Comparison of ENCODE assay signal across 20 cellular contexts in genomic region chr1:205719762-205720161, GRCh38. TPM values are rescaled to one million over a fixed set of nuclear protein-coding genes. Genes with fewer than 3 reads are reported as not detected.
A peak's percentile ranks its signal among the peaks of the same experiment; 100 is the strongest.
DNase-seq lines count a peak whose midpoint lies in the region; ATAC-seq, FAIRE-seq and TF ChIP-seq lines count a peak whose summit lies in the region.
"Had no signal": no experiment of that assay in that cellular context is flagged by ENCODE, and none has a peak within 500 bp of the region (broad histone marks: within the 10 kb centered on the region; RNA-seq: fewer than 3 reads in every experiment).

No MANE protein-coding gene starts in this region.

- peaks cover 38% of the 10 kb centered on the region for H3K4me1 Mint-ChIP-seq in activated CD8-positive, alpha-beta T cell treated with anti-CD3 and anti-CD28 coated beads for 36 hours (ENCODE audit: low read depth)
- peaks cover 8% of the 10 kb centered on the region for H3K4me1 Mint-ChIP-seq in activated CD8-positive, alpha-beta T cell treated with anti-CD3 and anti-CD28 coated beads, Interleukin-2, amount 10 ng/mL, durations not matched to agents 7 days and 5 days (ENCODE audit: low read depth)
- H3K4me1 Mint-ChIP-seq in WTC11, result peaks cover 21% of the 10 kb centered on the region

- H3K4me2 ChIP-seq in DND-41 (ENCODE audit: insufficient read depth, low read length) (no peak overlapping the region), GM12878 (ENCODE audit: control insufficient read depth, insufficient read depth) (no peak overlapping the region)
- H3K4me2 ChIP-seq: A549, PC-9 had no signal

- in situ Hi-C loops in GM12878 (cut with MboI), result no loop called here

- H3K9me3 Mint-ChIP-seq in activated CD8-positive, alpha-beta T cell treated with anti-CD3 and anti-CD28 coated beads for 36 hours, result no peaks in the 10 kb centered on the region
- H3K9me3 Mint-ChIP-seq in activated CD8-positive, alpha-beta T cell treated with anti-CD3 and anti-CD28 coated beads, Interleukin-2, amount 10 ng/mL, durations not matched to agents 7 days and 5 days (ENCODE audit: insufficient read depth), result no peaks in the 10 kb centered on the region
- H3K9me3 Mint-ChIP-seq in WTC11, result no peaks in the 10 kb centered on the region

- CTCF ChIA-PET in activated CD8-positive, alpha-beta T cell treated with anti-CD3 and anti-CD28 coated beads for 36 hours (lab: Charles Lee), result interaction anchor here (6.8 kb wide), 1 partner anchor 9 kb away, joined by 64 read pairs; no protein-coding TSS in a partner anchor
- CTCF ChIA-PET in activated CD8-positive, alpha-beta T cell treated with anti-CD3 and anti-CD28 coated beads, Interleukin-2, amount 10 ng/mL, durations not matched to agents 7 days and 5 days (lab: Charles Lee), result interaction anchor here (2.1 to 3.1 kb wide), 2 partner anchors 9 to 61 kb away, joined by 10 to 20 read pairs; no protein-coding TSS in a partner anchor
- CTCF ChIA-PET in WTC11 (lab: Charles Lee) (no interaction called here), GM12878 (lab: Yijun Ruan, JAX) (interaction anchor here (1.8 to 6.1 kb wide), 3 partner anchors 9 to 62 kb away, joined by 7 to 59 read pairs (median 7); no protein-coding TSS in a partner anchor)

- POLR2A ChIA-PET in activated CD8-positive, alpha-beta T cell treated with anti-CD3 and anti-CD28 coated beads for 36 hours (lab: Charles Lee), result no interaction called here
- POLR2A ChIA-PET in activated CD8-positive, alpha-beta T cell treated with anti-CD3 and anti-CD28 coated beads, Interleukin-2, amount 10 ng/mL, durations not matched to agents 7 days and 5 days (lab: Charles Lee), result no interaction called here
- POLR2A ChIA-PET in WTC11 (lab: Charles Lee), result no interaction called here
- POLR2A ChIA-PET in GM12878 (lab: Charles Lee), result interaction anchor here (1.3 kb wide), 1 partner anchor 22 kb away, joined by 3 read pairs; no protein-coding TSS in a partner anchor

- SMC1A ChIA-PET in GM12878 (lab: Charles Lee; ENCODE audit: uncharacterized antibody, unreplicated experiment), result interaction anchor here (1.2 to 7.6 kb wide), 3 partner anchors 7 to 61 kb away, joined by 3 to 66 read pairs (median 4); no protein-coding TSS in a partner anchor

- no peak for TF ChIP-seq CTCF in activated CD8-positive, alpha-beta T cell treated with anti-CD3 and anti-CD28 coated beads for 36 hours (IDR thresholded peaks at IDR 0.05)
- TF ChIP-seq CTCF in DND-41 (IDR thresholded peaks at IDR 0.05; ENCODE audit: borderline replicate concordance, extremely low read depth, low read length, poor library complexity, severe bottlenecking) (peak; percentile 2), WTC11 (IDR thresholded peaks at IDR 0.05) (no peak), GM12878 (IDR thresholded peaks at IDR 0.05 in 2 of 3, conservative IDR thresholded peaks at IDR 0.05 in 1 of 3; ENCODE audit: control insufficient read depth in 2 of 3, extremely low read depth in 1 of 3, insufficient read depth in 1 of 3, low read depth in 3 of 3, low read length in 3 of 3) (no peak), body of pancreas (IDR thresholded peaks at IDR 0.05) (no peak)

- no peaks in the 10 kb centered on the region for H3K27me3 Mint-ChIP-seq in activated CD8-positive, alpha-beta T cell treated with anti-CD3 and anti-CD28 coated beads for 36 hours
- no peaks in the 10 kb centered on the region for H3K27me3 Mint-ChIP-seq in activated CD8-positive, alpha-beta T cell treated with anti-CD3 and anti-CD28 coated beads, Interleukin-2, amount 10 ng/mL, durations not matched to agents 7 days and 5 days (ENCODE audit: low read depth)
- no peaks in the 10 kb centered on the region for H3K27me3 Mint-ChIP-seq in WTC11 (ENCODE audit: low read depth)

- intact Hi-C loops in activated CD8-positive, alpha-beta T cell treated with anti-CD3 and anti-CD28 coated beads for 36 hours (cut with micrococcal nuclease), result no loop called here
- intact Hi-C loops in GM12878 (cut with micrococcal nuclease; ENCODE audit: unreplicated experiment) (no loop called here), body of pancreas (cut with DNase I) (loop anchor here (10.0 kb wide), 1 partner anchor 125 kb away; no protein-coding TSS in a partner anchor)

- TF ChIP-seq RAD21 in GM12878 (IDR thresholded peaks at IDR 0.05; ENCODE audit: insufficient read depth, low read depth, low read length), result no peak

- no peak for TF ChIP-seq EP300 in GM12878 (IDR thresholded peaks at IDR 0.05; ENCODE audit: borderline replicate concordance in 1 of 2, control insufficient read depth in 1 of 2, low read depth in 2 of 2, low read length in 2 of 2)

- H3K4me3 Mint-ChIP-seq in activated CD8-positive, alpha-beta T cell treated with anti-CD3 and anti-CD28 coated beads for 36 hours, result no peak overlapping the region
- H3K4me3 Mint-ChIP-seq in activated CD8-positive, alpha-beta T cell treated with anti-CD3 and anti-CD28 coated beads, Interleukin-2, amount 10 ng/mL, durations not matched to agents 7 days and 5 days, result no peak overlapping the region
- no peak overlapping the region for H3K4me3 Mint-ChIP-seq in WTC11

- H3K36me3 Mint-ChIP-seq in activated CD8-positive, alpha-beta T cell treated with anti-CD3 and anti-CD28 coated beads for 36 hours (ENCODE audit: low read depth), result peaks cover 68% of the 10 kb centered on the region
- peaks cover 76% of the 10 kb centered on the region for H3K36me3 Mint-ChIP-seq in activated CD8-positive, alpha-beta T cell treated with anti-CD3 and anti-CD28 coated beads, Interleukin-2, amount 10 ng/mL, durations not matched to agents 7 days and 5 days (ENCODE audit: low read depth)
- H3K36me3 Mint-ChIP-seq in WTC11, result peaks cover 66% of the 10 kb centered on the region

- peak; percentile 23 for FAIRE-seq in GM12878 (lab: Jason Lieb, UNC)
- FAIRE-seq: A549, GM18507 had no signal

- no peak overlapping the region for H3K27ac ChIP-seq in DND-41 (ENCODE audit: low read length)
- H3K27ac ChIP-seq in GM12878 (ENCODE audit: control insufficient read depth, insufficient read depth), result no peak overlapping the region
- H3K27ac ChIP-seq in body of pancreas, result no peak overlapping the region
- H3K27ac ChIP-seq: A549, C4-2B, GM23248, PC-9 had no signal

- H3K4me3 ChIP-seq in DND-41 (ENCODE audit: low read depth in 1 of 2, low read length in 2 of 2), result no peak overlapping the region
- no peak overlapping the region for H3K4me3 ChIP-seq in GM12878
- no peak overlapping the region for H3K4me3 ChIP-seq in body of pancreas
- H3K4me3 ChIP-seq: A549, GM23248, PC-9 had no signal

- peak overlapping the region; percentile 75 for H3K27ac Mint-ChIP-seq in activated CD8-positive, alpha-beta T cell treated with anti-CD3 and anti-CD28 coated beads for 36 hours
- no peak overlapping the region for H3K27ac Mint-ChIP-seq in activated CD8-positive, alpha-beta T cell treated with anti-CD3 and anti-CD28 coated beads, Interleukin-2, amount 10 ng/mL, durations not matched to agents 7 days and 5 days
- peak overlapping the region; percentile 2; the same call in 1 of the 2 replicates for H3K27ac Mint-ChIP-seq in WTC11

- H3K9me3 ChIP-seq in DND-41 (ENCODE audit: insufficient read depth, low read length, severe bottlenecking) (no peaks in the 10 kb centered on the region), GM12878 (replicated peaks; ENCODE audit: control insufficient read depth, insufficient read depth, low read length) (no peaks in the 10 kb centered on the region), body of pancreas (no peaks in the 10 kb centered on the region)
- H3K9me3 ChIP-seq: A549 had no signal

- TF ChIP-seq POLR2A in GM12878 (IDR thresholded peaks at IDR 0.05; ENCODE audit: low read depth, low read length) (no peak), body of pancreas (IDR thresholded peaks at IDR 0.05) (no peak)

- peaks cover 47% of the 10 kb centered on the region for H4K20me1 ChIP-seq in DND-41 (ENCODE audit: insufficient read depth, low read length)
- no peaks in the 10 kb centered on the region for H4K20me1 ChIP-seq in GM12878 (ENCODE audit: control insufficient read depth, insufficient read depth)

- peak; percentile 74 for ATAC-seq in activated CD8-positive, alpha-beta T cell treated with anti-CD3 and anti-CD28 coated beads for 36 hours
- ATAC-seq in activated CD8-positive, alpha-beta T cell treated with anti-CD3 and anti-CD28 coated beads, Interleukin-2, amount 10 ng/mL, durations not matched to agents 7 days and 5 days, result no peak
- ATAC-seq in DND-41 (ENCODE audit: insufficient read depth, low read depth) (no peak), WTC11 (no peak), GM12878 (peak; percentile 56), esophagus mucosa (no peak), body of pancreas (no peak), left lobe of liver (no peak)
- ATAC-seq: A549, HCT116 had no signal

- DNase-seq in activated CD8-positive, alpha-beta T cell treated with anti-CD3 and anti-CD28 coated beads for 36 hours, result no peak
- no peak for DNase-seq in activated CD8-positive, alpha-beta T cell treated with anti-CD3 and anti-CD28 coated beads, Interleukin-2, amount 10 ng/mL, durations not matched to agents 7 days and 5 days
- DNase-seq in DND-41, result no peak
- no peak for DNase-seq in WTC11 (ENCODE audit: low spot score)
- no peak for DNase-seq in GM12878 (ENCODE audit: low read depth, low spot score)
- DNase-seq in body of pancreas, result no peak
- DNase-seq in left lobe of liver (ENCODE audit: low spot score), result no peak
- DNase-seq: DMS153, GM23248, IMR-90, Kasumi-1, NCI-H1105 treated with DMSO at 0.1 percent for 48 hours, NCI-H187, NCI-H446, PC-9 had no signal

- no peak overlapping the region for H3K9ac ChIP-seq in DND-41 (ENCODE audit: low read depth, low read length)
- H3K9ac ChIP-seq in GM12878 (ENCODE audit: control insufficient read depth, insufficient read depth, low read length), result no peak overlapping the region
- H3K9ac ChIP-seq: GM23248 had no signal

- no TSS peak for BruUV-seq in GM12878 (replicated peaks; lab: Mats Ljungman, UMichigan)

- RAD21 ChIA-PET in GM12878 (lab: Charles Lee; ENCODE audit: unreplicated experiment), result interaction anchor here (0.6 kb wide), 1 partner anchor 62 kb away, joined by 4 read pairs; no protein-coding TSS in a partner anchor

- peaks cover 99% of the 10 kb centered on the region for H3K36me3 ChIP-seq in DND-41 (ENCODE audit: insufficient read depth, low read length)
- H3K36me3 ChIP-seq in GM12878 (ENCODE audit: control insufficient read depth in 2 of 2, insufficient read depth in 2 of 2, low read length in 1 of 2), result peaks cover 7 to 29% of the 10 kb centered on the region in 2 experiments
- peaks cover 11 to 28% of the 10 kb centered on the region in 2 donors for H3K36me3 ChIP-seq in body of pancreas (replicated peaks in 1 of 2; ENCODE audit: insufficient read depth in 1 of 2, low read depth in 2 of 2)

- H2AFZ ChIP-seq in DND-41 (ENCODE audit: low read depth, low read length) (no peak overlapping the region), GM12878 (ENCODE audit: control insufficient read depth, low read depth, low read length) (no peak overlapping the region)
- H2AFZ ChIP-seq: GM23248, PC-9 had no signal

- H3K4me1 ChIP-seq in DND-41 (ENCODE audit: insufficient read depth, low read length) (no peaks in the 10 kb centered on the region), GM12878 (ENCODE audit: control insufficient read depth, insufficient read depth, low read length) (no peaks in the 10 kb centered on the region), body of pancreas (peaks cover 7% of the 10 kb centered on the region)

- H3K27me3 ChIP-seq in DND-41 (ENCODE audit: insufficient read depth, low read length, poor library complexity), result no peaks in the 10 kb centered on the region
- H3K27me3 ChIP-seq in GM12878 (replicated peaks in 1 of 2; ENCODE audit: control insufficient read depth in 2 of 2, insufficient read depth in 2 of 2, low read length in 1 of 2), result no peaks in the 10 kb centered on the region
- no peaks in the 10 kb centered on the region for H3K27me3 ChIP-seq in body of pancreas

- H3K79me2 ChIP-seq in DND-41 (ENCODE audit: insufficient read depth, low read length) (peaks cover 26% of the 10 kb centered on the region), GM12878 (ENCODE audit: control insufficient read depth, insufficient read depth, low read length) (0 out of 2 replicates have a peak, but pooled peaks cover 3% of the 10 kb centered on the region)

RNA-seq across cellular contexts. Expression of gene NUCKS1, which starts 30.2 kb away (rescaled TPM):
- 100 to 1,000 TPM; 145 to 177 TPM for total RNA-seq in activated CD8-positive, alpha-beta T cell treated with anti-CD3 and anti-CD28 coated beads for 36 hours
- 100 to 1,000 TPM; 236 to 237 TPM for total RNA-seq in activated CD8-positive, alpha-beta T cell treated with anti-CD3 and anti-CD28 coated beads, Interleukin-2, amount 10 ng/mL, durations not matched to agents 7 days and 5 days
- total RNA-seq in WTC11 (2021) (401 to 414 TPM (median 403 TPM) in 3 replicates), GM12878 (2014; rRNA removed) (55.4 and 81.8 TPM in 2 replicates), GM12878 (2014; rRNA removed; fragmentation: Illumina TruSeq; extraction: Trizol) (127 and 135 TPM in 2 replicates), GM12878 (2021) (126 and 133 TPM in 2 replicates), esophagus mucosa (99.3 TPM), body of pancreas (10 to 100 TPM; 37.6 to 39.2 TPM), left lobe of liver (72.3 TPM)
- total RNA-seq in GM12878 (2013; cell fraction: nucleolus; rRNA removed), result 43.7 and 102 TPM in 2 replicates
- 21.8 TPM for polyA plus RNA-seq in GM12878 (2011; ENCODE audit: low read depth)
- polyA plus RNA-seq in GM12878 (2011; rRNA removed) (68.3 and 124 TPM in 2 replicates), GM12878 (2014; fragmentation: Illumina TruSeq; extraction: Trizol) (98.4 and 130 TPM in 2 replicates), GM12878 (2014; fragmentation: Nextera tagmentation; extraction: Ambion mirVana) (10 to 100 TPM; 40.5 to 41.7 TPM), GM12878 (2014; rRNA removed) (47.3 and 60.3 TPM in 2 replicates), GM12878 (2016; fragmentation: Nextera tagmentation; extraction: Ambion mirVana) (10 to 100 TPM; 53.5 to 55.7 TPM)
- polyA plus RNA-seq in GM12878 (2011; cell fraction: cytosol; rRNA removed), result 25.5 and 27.9 TPM in 2 replicates
- polyA plus RNA-seq in GM12878 (2011; cell fraction: nucleus; rRNA removed), result 14.5 and 18.7 TPM in 2 replicates
- 39.6 and 47.4 TPM in 2 replicates for polyA plus RNA-seq in GM12878 (2012)
- polyA minus RNA-seq in GM12878 (2011; rRNA and poly(A)+ RNA removed), result 63.1 and 97.2 TPM in 2 replicates
- 28.1 and 33.3 TPM in 2 replicates for polyA minus RNA-seq in GM12878 (2011; cell fraction: cytosol; rRNA and poly(A)+ RNA removed)
- 29.3 and 34.8 TPM in 2 replicates for polyA minus RNA-seq in GM12878 (2011; cell fraction: nucleus; rRNA and poly(A)+ RNA removed)

RNA-seq across cellular contexts. Expression of gene SLC45A3, which starts 39.5 kb away (rescaled TPM):
- total RNA-seq in activated CD8-positive, alpha-beta T cell treated with anti-CD3 and anti-CD28 coated beads for 36 hours, result under 1 TPM; 0.38 to 0.65 TPM
- total RNA-seq in activated CD8-positive, alpha-beta T cell treated with anti-CD3 and anti-CD28 coated beads, Interleukin-2, amount 10 ng/mL, durations not matched to agents 7 days and 5 days, result under 1 TPM; 0.18 to 0.21 TPM
- total RNA-seq in WTC11 (2021), result 14.8 to 15.2 TPM (median 15.0 TPM) in 3 replicates
- total RNA-seq in GM12878 (2013; cell fraction: nucleolus; rRNA removed), result 17.9 and 20.3 TPM in 2 replicates
- 8.8 and 10.3 TPM in 2 replicates for total RNA-seq in GM12878 (2014; rRNA removed)
- 3.8 and 4.4 TPM in 2 replicates for total RNA-seq in GM12878 (2014; rRNA removed; fragmentation: Illumina TruSeq; extraction: Trizol)
- 9.8 and 9.9 TPM in 2 replicates for total RNA-seq in GM12878 (2021)
- polyA plus RNA-seq in GM12878 (2011; ENCODE audit: low read depth), result 1.1 TPM
- 6.5 and 10.2 TPM in 2 replicates for polyA plus RNA-seq in GM12878 (2011; rRNA removed)
- polyA plus RNA-seq in GM12878 (2011; cell fraction: cytosol; rRNA removed), result 10.3 and 13.0 TPM in 2 replicates
- polyA plus RNA-seq in GM12878 (2011; cell fraction: nucleus; rRNA removed), result 28.7 and 39.6 TPM in 2 replicates
- polyA plus RNA-seq in GM12878 (2012), result 2.1 TPM in 2 replicates
- polyA plus RNA-seq in GM12878 (2014; fragmentation: Illumina TruSeq; extraction: Trizol), result 3.7 and 3.9 TPM in 2 replicates
- polyA plus RNA-seq in GM12878 (2014; fragmentation: Nextera tagmentation; extraction: Ambion mirVana), result under 1 TPM; 0.26 to 0.60 TPM
- polyA plus RNA-seq in GM12878 (2014; rRNA removed), result 7.2 and 7.5 TPM in 2 replicates
- polyA plus RNA-seq in GM12878 (2016; fragmentation: Nextera tagmentation; extraction: Ambion mirVana), result 1 to 10 TPM; 1.2 to 1.4 TPM
- 4.8 and 7.7 TPM in 2 replicates for polyA minus RNA-seq in GM12878 (2011; rRNA and poly(A)+ RNA removed)
- 2.4 and 3.7 TPM in 2 replicates for polyA minus RNA-seq in GM12878 (2011; cell fraction: cytosol; rRNA and poly(A)+ RNA removed)
- polyA minus RNA-seq in GM12878 (2011; cell fraction: nucleus; rRNA and poly(A)+ RNA removed), result 5.4 and 8.4 TPM in 2 replicates
- total RNA-seq in esophagus mucosa, result 1.2 TPM
- 1 to 10 TPM; 1.3 to 1.6 TPM for total RNA-seq in body of pancreas
- total RNA-seq in left lobe of liver, result 21.2 TPM

RNA-seq across cellular contexts. Expression of gene RAB29, which starts 55.5 kb away (rescaled TPM):
- total RNA-seq in activated CD8-positive, alpha-beta T cell treated with anti-CD3 and anti-CD28 coated beads for 36 hours, result 10 to 100 TPM; 20.1 to 22.5 TPM
- total RNA-seq in activated CD8-positive, alpha-beta T cell treated with anti-CD3 and anti-CD28 coated beads, Interleukin-2, amount 10 ng/mL, durations not matched to agents 7 days and 5 days, result 10 to 100 TPM; 42.5 to 42.7 TPM
- total RNA-seq in WTC11 (2021) (10.7 to 11.2 TPM (median 11.0 TPM) in 3 replicates), GM12878 (2014; rRNA removed) (11.7 and 15.9 TPM in 2 replicates), GM12878 (2014; rRNA removed; fragmentation: Illumina TruSeq; extraction: Trizol) (16.8 and 18.0 TPM in 2 replicates), GM12878 (2021) (12.5 TPM in 2 replicates), esophagus mucosa (7.0 TPM), body of pancreas (10 to 100 TPM in 1 of 2 donors, 1 to 10 TPM in 1; 7.6 to 11.2 TPM), left lobe of liver (20.7 TPM)
- total RNA-seq in GM12878 (2013; cell fraction: nucleolus; rRNA removed), result 52.7 and 57.1 TPM in 2 replicates
- 8.1 TPM for polyA plus RNA-seq in GM12878 (2011; ENCODE audit: low read depth)
- polyA plus RNA-seq in GM12878 (2011; rRNA removed) (74.5 and 75.5 TPM in 2 replicates), GM12878 (2014; fragmentation: Illumina TruSeq; extraction: Trizol) (20.5 and 22.6 TPM in 2 replicates), GM12878 (2014; fragmentation: Nextera tagmentation; extraction: Ambion mirVana) (10 to 100 TPM; 12.6 to 16.2 TPM), GM12878 (2014; rRNA removed) (15.7 and 15.8 TPM in 2 replicates), GM12878 (2016; fragmentation: Nextera tagmentation; extraction: Ambion mirVana) (10 to 100 TPM; 13.7 to 14.2 TPM)
- 65.7 and 79.1 TPM in 2 replicates for polyA plus RNA-seq in GM12878 (2011; cell fraction: cytosol; rRNA removed)
- polyA plus RNA-seq in GM12878 (2011; cell fraction: nucleus; rRNA removed), result 22.2 and 26.9 TPM in 2 replicates
- polyA plus RNA-seq in GM12878 (2012), result 13.3 and 14.9 TPM in 2 replicates
- polyA minus RNA-seq in GM12878 (2011; rRNA and poly(A)+ RNA removed), result 49.7 and 57.1 TPM in 2 replicates
- polyA minus RNA-seq in GM12878 (2011; cell fraction: cytosol; rRNA and poly(A)+ RNA removed), result 19.2 and 22.4 TPM in 2 replicates
- 15.2 and 23.0 TPM in 2 replicates for polyA minus RNA-seq in GM12878 (2011; cell fraction: nucleus; rRNA and poly(A)+ RNA removed)

Comparison
In these comparisons a context has a peak if more than half of its experiments do, and no peak if none do; other contexts are left out.
1. ATAC-seq: peak in activated CD8-positive, alpha-beta T cell treated with anti-CD3 and anti-CD28 coated beads for 36 hours (single experiment) and GM12878 (single experiment); none in activated CD8-positive, alpha-beta T cell treated with anti-CD3 and anti-CD28 coated beads, Interleukin-2, amount 10 ng/mL, durations not matched to agents 7 days and 5 days (single experiment), DND-41 (single experiment), WTC11 (single experiment), esophagus mucosa (single experiment), body of pancreas (single experiment) and left lobe of liver (single experiment).